Comparison of ENCODE assay signal across 1 cellular context in the genomic region with DNA sequence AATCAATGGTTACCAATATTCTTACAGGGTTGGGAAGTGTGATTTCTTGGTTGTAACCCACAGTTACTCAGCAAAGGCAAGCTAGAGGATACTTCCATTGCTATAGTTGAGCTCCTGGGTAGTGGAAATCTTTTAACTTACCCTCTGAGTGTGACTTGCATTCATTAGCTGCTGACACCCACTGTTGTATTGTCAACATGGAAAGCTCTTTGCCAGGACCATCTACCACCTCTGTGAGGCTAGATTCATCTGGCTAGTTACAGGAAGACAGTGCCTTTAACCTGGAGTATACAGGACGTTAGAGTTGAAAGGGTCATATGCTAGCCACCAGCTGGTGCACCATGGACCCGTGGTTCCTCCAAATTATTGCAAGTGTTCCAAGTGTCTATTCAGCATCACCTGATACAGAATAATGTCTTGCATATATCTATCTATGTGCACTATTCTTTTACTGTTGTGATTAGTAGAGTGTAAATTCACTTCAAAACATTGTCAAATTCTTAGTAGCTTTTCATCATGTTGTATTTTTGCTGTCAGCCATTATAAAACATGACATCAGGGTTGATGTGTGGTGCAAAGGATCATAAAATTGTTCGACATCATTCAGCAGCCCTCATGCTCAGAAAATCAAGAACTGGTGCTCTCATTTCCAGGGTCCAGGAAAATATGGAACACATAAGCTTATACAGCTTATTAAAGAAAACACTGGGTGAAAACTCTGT.
TF ChIP-seq lines count a peak whose summit lies in the region.

No MANE protein-coding gene starts in this region.

TF ChIP-seq in H1, 55 proteins besides CTCF, POLR2A, EP300 and RAD21 (continued from another document):
- TF ChIP-seq TCF12 (IDR thresholded peaks at IDR 0.05; ENCODE audit: low read depth, low read length) (no peak), RXRA (IDR thresholded peaks at IDR 0.05; ENCODE audit: insufficient read depth, low read depth, low read length) (no peak), RFX5 (IDR thresholded peaks at IDR 0.05; ENCODE audit: borderline replicate concordance, low read depth, low read length) (no peak), JUN (IDR thresholded peaks at IDR 0.05; ENCODE audit: low read depth, low read length) (no peak), BACH1 (IDR thresholded peaks at IDR 0.05; ENCODE audit: low read length) (no peak), TAF7 (optimal IDR thresholded peaks at IDR 0.05; ENCODE audit: borderline replicate concordance, low read depth, low read length) (no peak), TBP (IDR thresholded peaks at IDR 0.05; ENCODE audit: low read depth, low read length) (no peak)
- TF ChIP-seq, protein P1, sequence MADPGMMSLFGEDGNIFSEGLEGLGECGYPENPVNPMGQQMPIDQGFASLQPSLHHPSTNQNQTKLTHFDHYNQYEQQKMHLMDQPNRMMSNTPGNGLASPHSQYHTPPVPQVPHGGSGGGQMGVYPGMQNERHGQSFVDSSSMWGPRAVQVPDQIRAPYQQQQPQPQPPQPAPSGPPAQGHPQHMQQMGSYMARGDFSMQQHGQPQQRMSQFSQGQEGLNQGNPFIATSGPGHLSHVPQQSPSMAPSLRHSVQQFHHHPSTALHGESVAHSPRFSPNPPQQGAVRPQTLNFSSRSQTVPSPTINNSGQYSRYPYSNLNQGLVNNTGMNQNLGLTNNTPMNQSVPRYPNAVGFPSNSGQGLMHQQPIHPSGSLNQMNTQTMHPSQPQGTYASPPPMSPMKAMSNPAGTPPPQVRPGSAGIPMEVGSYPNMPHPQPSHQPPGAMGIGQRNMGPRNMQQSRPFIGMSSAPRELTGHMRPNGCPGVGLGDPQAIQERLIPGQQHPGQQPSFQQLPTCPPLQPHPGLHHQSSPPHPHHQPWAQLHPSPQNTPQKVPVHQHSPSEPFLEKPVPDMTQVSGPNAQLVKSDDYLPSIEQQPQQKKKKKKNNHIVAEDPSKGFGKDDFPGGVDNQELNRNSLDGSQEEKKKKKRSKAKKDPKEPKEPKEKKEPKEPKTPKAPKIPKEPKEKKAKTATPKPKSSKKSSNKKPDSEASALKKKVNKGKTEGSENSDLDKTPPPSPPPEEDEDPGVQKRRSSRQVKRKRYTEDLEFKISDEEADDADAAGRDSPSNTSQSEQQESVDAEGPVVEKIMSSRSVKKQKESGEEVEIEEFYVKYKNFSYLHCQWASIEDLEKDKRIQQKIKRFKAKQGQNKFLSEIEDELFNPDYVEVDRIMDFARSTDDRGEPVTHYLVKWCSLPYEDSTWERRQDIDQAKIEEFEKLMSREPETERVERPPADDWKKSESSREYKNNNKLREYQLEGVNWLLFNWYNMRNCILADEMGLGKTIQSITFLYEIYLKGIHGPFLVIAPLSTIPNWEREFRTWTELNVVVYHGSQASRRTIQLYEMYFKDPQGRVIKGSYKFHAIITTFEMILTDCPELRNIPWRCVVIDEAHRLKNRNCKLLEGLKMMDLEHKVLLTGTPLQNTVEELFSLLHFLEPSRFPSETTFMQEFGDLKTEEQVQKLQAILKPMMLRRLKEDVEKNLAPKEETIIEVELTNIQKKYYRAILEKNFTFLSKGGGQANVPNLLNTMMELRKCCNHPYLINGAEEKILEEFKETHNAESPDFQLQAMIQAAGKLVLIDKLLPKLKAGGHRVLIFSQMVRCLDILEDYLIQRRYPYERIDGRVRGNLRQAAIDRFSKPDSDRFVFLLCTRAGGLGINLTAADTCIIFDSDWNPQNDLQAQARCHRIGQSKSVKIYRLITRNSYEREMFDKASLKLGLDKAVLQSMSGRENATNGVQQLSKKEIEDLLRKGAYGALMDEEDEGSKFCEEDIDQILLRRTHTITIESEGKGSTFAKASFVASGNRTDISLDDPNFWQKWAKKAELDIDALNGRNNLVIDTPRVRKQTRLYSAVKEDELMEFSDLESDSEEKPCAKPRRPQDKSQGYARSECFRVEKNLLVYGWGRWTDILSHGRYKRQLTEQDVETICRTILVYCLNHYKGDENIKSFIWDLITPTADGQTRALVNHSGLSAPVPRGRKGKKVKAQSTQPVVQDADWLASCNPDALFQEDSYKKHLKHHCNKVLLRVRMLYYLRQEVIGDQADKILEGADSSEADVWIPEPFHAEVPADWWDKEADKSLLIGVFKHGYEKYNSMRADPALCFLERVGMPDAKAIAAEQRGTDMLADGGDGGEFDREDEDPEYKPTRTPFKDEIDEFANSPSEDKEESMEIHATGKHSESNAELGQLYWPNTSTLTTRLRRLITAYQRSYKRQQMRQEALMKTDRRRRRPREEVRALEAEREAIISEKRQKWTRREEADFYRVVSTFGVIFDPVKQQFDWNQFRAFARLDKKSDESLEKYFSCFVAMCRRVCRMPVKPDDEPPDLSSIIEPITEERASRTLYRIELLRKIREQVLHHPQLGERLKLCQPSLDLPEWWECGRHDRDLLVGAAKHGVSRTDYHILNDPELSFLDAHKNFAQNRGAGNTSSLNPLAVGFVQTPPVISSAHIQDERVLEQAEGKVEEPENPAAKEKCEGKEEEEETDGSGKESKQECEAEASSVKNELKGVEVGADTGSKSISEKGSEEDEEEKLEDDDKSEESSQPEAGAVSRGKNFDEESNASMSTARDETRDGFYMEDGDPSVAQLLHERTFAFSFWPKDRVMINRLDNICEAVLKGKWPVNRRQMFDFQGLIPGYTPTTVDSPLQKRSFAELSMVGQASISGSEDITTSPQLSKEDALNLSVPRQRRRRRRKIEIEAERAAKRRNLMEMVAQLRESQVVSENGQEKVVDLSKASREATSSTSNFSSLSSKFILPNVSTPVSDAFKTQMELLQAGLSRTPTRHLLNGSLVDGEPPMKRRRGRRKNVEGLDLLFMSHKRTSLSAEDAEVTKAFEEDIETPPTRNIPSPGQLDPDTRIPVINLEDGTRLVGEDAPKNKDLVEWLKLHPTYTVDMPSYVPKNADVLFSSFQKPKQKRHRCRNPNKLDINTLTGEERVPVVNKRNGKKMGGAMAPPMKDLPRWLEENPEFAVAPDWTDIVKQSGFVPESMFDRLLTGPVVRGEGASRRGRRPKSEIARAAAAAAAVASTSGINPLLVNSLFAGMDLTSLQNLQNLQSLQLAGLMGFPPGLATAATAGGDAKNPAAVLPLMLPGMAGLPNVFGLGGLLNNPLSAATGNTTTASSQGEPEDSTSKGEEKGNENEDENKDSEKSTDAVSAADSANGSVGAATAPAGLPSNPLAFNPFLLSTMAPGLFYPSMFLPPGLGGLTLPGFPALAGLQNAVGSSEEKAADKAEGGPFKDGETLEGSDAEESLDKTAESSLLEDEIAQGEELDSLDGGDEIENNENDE (IDR thresholded peaks at IDR 0.05; ENCODE audit: insufficient replicate concordance, low read length) = no peak
